ENCODE assay signal across 8 cellular contexts in genomic region chr20:1503564-1504227, GRCh38. TPM values are rescaled to one million over a fixed set of nuclear protein-coding genes. Genes with fewer than 3 reads are reported as not detected.
A peak's percentile ranks its signal among the peaks of the same experiment; 100 is the strongest.
DNase-seq lines count a peak whose midpoint lies in the region; FAIRE-seq and TF ChIP-seq lines count a peak whose summit lies in the region.

No MANE protein-coding gene starts in this region.

- H3K4me1 ChIP-seq in Peyer's patch, result no peaks in the 10 kb centered on the region
- H3K4me1 ChIP-seq in neural progenitor cell, result peaks cover 3% of the 10 kb centered on the region
- peaks cover 31% of the 10 kb centered on the region for H3K4me1 ChIP-seq in suprapubic skin

- no peak overlapping the region for H3K9ac ChIP-seq in neural progenitor cell

- TF ChIP-seq POLR2A in H54 (IDR thresholded peaks at IDR 0.05; ENCODE audit: low read depth, low read length) (no peak), Peyer's patch (IDR thresholded peaks at IDR 0.05) (no peak), suprapubic skin (IDR thresholded peaks at IDR 0.05) (no peak)

- H3F3A ChIP-seq in neural progenitor cell (ENCODE audit: low read depth), result no peaks in the 10 kb centered on the region

- H3K27ac Mint-ChIP-seq in activated T-cell treated with anti-CD3 and anti-CD28 coated beads, Interleukin-2, amount 50 U/mL, for 24 hours, result no peak overlapping the region
- H3K27ac Mint-ChIP-seq in neural progenitor cell, result no peak overlapping the region

- no peaks in the 10 kb centered on the region for H3K79me2 ChIP-seq in neural progenitor cell (ENCODE audit: low read depth)

- H3K4me3 Mint-ChIP-seq in activated T-cell treated with anti-CD3 and anti-CD28 coated beads, Interleukin-2, amount 50 U/mL, for 24 hours, result no peak overlapping the region
- no peak overlapping the region for H3K4me3 Mint-ChIP-seq in neural progenitor cell

- H3K36me3 ChIP-seq in Peyer's patch, result no peaks in the 10 kb centered on the region
- no peaks in the 10 kb centered on the region for H3K36me3 ChIP-seq in neural progenitor cell
- H3K36me3 ChIP-seq in suprapubic skin, result no peaks in the 10 kb centered on the region

- peaks cover 4% of the 10 kb centered on the region for H3K4me1 Mint-ChIP-seq in activated T-cell treated with anti-CD3 and anti-CD28 coated beads, Interleukin-2, amount 50 U/mL, for 24 hours (ENCODE audit: low read depth)
- no peaks in the 10 kb centered on the region for H3K4me1 Mint-ChIP-seq in neural progenitor cell

- DNase-seq in H54 (ENCODE audit: insufficient read length, low spot score), result peak; percentile 58
- DNase-seq in Peyer's patch, result peak; percentile 68 to 92 (median 84)
- peak; percentile 75 for DNase-seq in activated T-cell treated with anti-CD3 and anti-CD28 coated beads, Interleukin-2, amount 50 U/mL, for 24 hours
- DNase-seq in fibroblast of mammary gland (ENCODE audit: low read depth), result peak; percentile 92
- peak; percentile 88 for DNase-seq in neural progenitor cell (ENCODE audit: low spot score)
- peak in 1 of 2 donors; percentile 72 for DNase-seq in suprapubic skin (ENCODE audit: low spot score in 2 of 2)

- no peaks in the 10 kb centered on the region for H3K27me3 ChIP-seq in Peyer's patch
- no peaks in the 10 kb centered on the region for H3K27me3 ChIP-seq in neural progenitor cell
- H3K27me3 ChIP-seq in suprapubic skin, result peaks cover 4% of the 10 kb centered on the region

- H3K27me3 Mint-ChIP-seq in activated T-cell treated with anti-CD3 and anti-CD28 coated beads, Interleukin-2, amount 50 U/mL, for 24 hours, result peaks cover 22% of the 10 kb centered on the region
- no peaks in the 10 kb centered on the region for H3K27me3 Mint-ChIP-seq in neural progenitor cell (ENCODE audit: insufficient read depth, low read depth)

- no peak overlapping the region for H2AFZ ChIP-seq in neural progenitor cell (replicated peaks)

- no peaks in the 10 kb centered on the region for H3K36me3 Mint-ChIP-seq in activated T-cell treated with anti-CD3 and anti-CD28 coated beads, Interleukin-2, amount 50 U/mL, for 24 hours (ENCODE audit: low read depth)
- no peaks in the 10 kb centered on the region for H3K36me3 Mint-ChIP-seq in neural progenitor cell

- WGBS in suprapubic skin, result under 1% methylated on average over 8 of the region's 8 CpGs

- H3K4me2 ChIP-seq in neural progenitor cell, result no peak overlapping the region

- no peaks in the 10 kb centered on the region for H3K9me3 Mint-ChIP-seq in activated T-cell treated with anti-CD3 and anti-CD28 coated beads, Interleukin-2, amount 50 U/mL, for 24 hours
- peaks cover 9% of the 10 kb centered on the region for H3K9me3 Mint-ChIP-seq in neural progenitor cell

- TF ChIP-seq EP300 in suprapubic skin (IDR thresholded peaks at IDR 0.05), result no peak

- H3K27ac ChIP-seq in Peyer's patch, result no peak overlapping the region
- no peak overlapping the region for H3K27ac ChIP-seq in neural progenitor cell
- H3K27ac ChIP-seq in suprapubic skin, result no peak overlapping the region

- FAIRE-seq in G401.6 (lab: Jason Lieb, UNC) (peak; percentile 90), H54 (lab: Jason Lieb, UNC) (peak; percentile 91)

- TF ChIP-seq CTCF in LNCAP (IDR thresholded peaks at IDR 0.05) (peak; percentile 100), Peyer's patch (IDR thresholded peaks at IDR 0.05) (peak; percentile 88 to 99 (median 96)), fibroblast of mammary gland (conservative IDR thresholded peaks at IDR 0.05; ENCODE audit: control insufficient read depth, insufficient read depth, low read depth, low read length) (peak; percentile 100), neural progenitor cell (IDR thresholded peaks at IDR 0.05) (peak; percentile 91), suprapubic skin (IDR thresholded peaks at IDR 0.05) (peak; percentile 93 to 96)

- no peaks in the 10 kb centered on the region for H3K9me3 ChIP-seq in Peyer's patch
- H3K9me3 ChIP-seq in neural progenitor cell (ENCODE audit: low read depth), result no peaks in the 10 kb centered on the region
- no peaks in the 10 kb centered on the region for H3K9me3 ChIP-seq in suprapubic skin

- H4K20me1 ChIP-seq in neural progenitor cell (ENCODE audit: low read depth), result no peaks in the 10 kb centered on the region

- H3K4me3 ChIP-seq in Peyer's patch (no peak overlapping the region), fibroblast of mammary gland (ENCODE audit: control insufficient read depth, low read depth, low read length) (no peak overlapping the region), neural progenitor cell (no peak overlapping the region), suprapubic skin (no peak overlapping the region)

RNA-seq across cellular contexts. Expression of gene SIRPB2, which starts 12.5 kb away (rescaled TPM):
- total RNA-seq in Peyer's patch (1 to 10 TPM in 2 of 4 donors, not detected in 2; 6.7 to 6.8 TPM), neural progenitor cell (ENCODE audit: low replicate concordance) (not detected in 2 replicates), suprapubic skin (1 to 10 TPM in 3 of 4 donors, under 1 TPM in 1; 0.87 to 3.9 (median 1.3) TPM)

RNA-seq across cellular contexts. Expression of gene NSFL1C, which starts 37.0 kb away (rescaled TPM):
- total RNA-seq in Peyer's patch (10 to 100 TPM; 49.9 to 82.5 (median 59.8) TPM), neural progenitor cell (ENCODE audit: low replicate concordance) (30.5 and 43.4 TPM in 2 replicates), suprapubic skin (10 to 100 TPM; 55.0 to 75.3 (median 64.3) TPM)

RNA-seq across cellular contexts. Expression of gene SIRPD, which starts 53.8 kb away (rescaled TPM):
- total RNA-seq in Peyer's patch (not detected), neural progenitor cell (ENCODE audit: low replicate concordance) (not detected in 2 replicates), suprapubic skin (not detected)
